8 cellular contexts compared by ENCODE assay signal in the genomic region with DNA sequence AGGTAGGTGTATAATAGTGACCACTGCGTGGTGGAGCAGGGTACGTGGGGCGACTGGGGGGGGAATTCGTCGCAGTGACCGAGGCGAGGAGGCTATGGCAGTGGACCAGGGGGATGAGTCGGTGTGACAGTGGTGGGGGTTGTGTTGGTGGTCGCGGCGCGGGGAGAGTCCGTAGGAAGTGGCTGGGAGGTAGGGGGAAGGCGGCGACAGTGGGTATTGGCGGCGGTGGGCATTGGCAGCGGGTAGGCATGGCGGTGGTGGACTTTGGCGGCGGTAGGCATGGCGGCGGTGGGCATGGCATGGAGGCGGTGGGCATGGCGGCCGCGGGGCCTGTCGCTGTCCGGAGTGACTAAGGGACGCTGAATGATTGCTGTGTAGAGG. TPM values are rescaled to one million over a fixed set of nuclear protein-coding genes. Genes with fewer than 3 reads are reported as not detected.
DNase-seq lines count a peak whose midpoint lies in the region; ATAC-seq, FAIRE-seq and TF ChIP-seq lines count a peak whose summit lies in the region.

No MANE protein-coding gene starts in this region.

- no peaks in the 10 kb centered on the region for H3K27me3 ChIP-seq in CD4-positive, CD25-positive, alpha-beta regulatory T cell (ENCODE audit: control insufficient read depth, insufficient read depth, low read length)
- H3K27me3 ChIP-seq in SK-N-SH (ENCODE audit: insufficient read depth) (no peaks in the 10 kb centered on the region), GM12878 (replicated peaks in 1 of 2; ENCODE audit: control insufficient read depth in 2 of 2, insufficient read depth in 2 of 2, low read length in 1 of 2) (no peaks in the 10 kb centered on the region)

- H3F3A ChIP-seq in SK-N-SH (replicated peaks; ENCODE audit: insufficient read depth) = peaks cover 4% of the 10 kb centered on the region

- peak in 1 of 3 donors; percentile 1 for DNase-seq in CD4-positive, CD25-positive, alpha-beta regulatory T cell
- DNase-seq in SK-N-SH (peak; percentile 32), GM12878 (ENCODE audit: low read depth, low spot score) (no peak), left colon (peak in 1 of 2 donors; percentile 36), NCI-H446 (lab: John Stamatoyannopoulos, UW) (no peak), A172 (ENCODE audit: low spot score) (no peak)
- no peak for DNase-seq in stimulated activated naive B cell treated with anti-CD40 and anti-IgM and Interleukin-4, amounts not matched to agents 10 μg/mL and 1 μg/mL and 100 μg/mL, for 72 hours

- FAIRE-seq in GM12878 (lab: Jason Lieb, UNC) = no peak

- RAD21 ChIA-PET in GM12878 (lab: Charles Lee; ENCODE audit: unreplicated experiment) = no interaction called here

- H3K4me1 ChIP-seq in CD4-positive, CD25-positive, alpha-beta regulatory T cell (ENCODE audit: control insufficient read depth, insufficient read depth, low read length, poor library complexity, severe bottlenecking) = peaks cover 5% of the 10 kb centered on the region
- H3K4me1 ChIP-seq in SK-N-SH (ENCODE audit: control insufficient read depth in 1 of 2, insufficient read depth in 2 of 2, low read depth in 1 of 2, low read length in 1 of 2) (peaks cover 0 to 3% of the 10 kb centered on the region in 2 experiments; a peak in 2 of 4 replicates), GM12878 (ENCODE audit: control insufficient read depth, insufficient read depth, low read length) (no peaks in the 10 kb centered on the region)

- TF ChIP-seq CTCF in SK-N-SH (IDR thresholded peaks at IDR 0.05) (no peak), GM12878 (IDR thresholded peaks at IDR 0.05 in 2 of 3, conservative IDR thresholded peaks at IDR 0.05 in 1 of 3; ENCODE audit: control insufficient read depth in 2 of 3, extremely low read depth in 1 of 3, insufficient read depth in 1 of 3, low read depth in 3 of 3, low read length in 3 of 3) (no peak)

- peak overlapping the region; percentile 81 for H3K27ac ChIP-seq in CD4-positive, CD25-positive, alpha-beta regulatory T cell (ENCODE audit: insufficient read depth, low read length, poor library complexity, severe bottlenecking)
- H3K27ac ChIP-seq in SK-N-SH (ENCODE audit: low read depth in 2 of 2, low read length in 1 of 2) (peak overlapping the region; percentile 78 to 96), GM12878 (ENCODE audit: control insufficient read depth, insufficient read depth) (peak overlapping the region; percentile 72)

- TF ChIP-seq EP300 in SK-N-SH (IDR thresholded peaks at IDR 0.05; ENCODE audit: borderline replicate concordance in 1 of 2, low read depth in 1 of 2, low read length in 1 of 2) (no peak), GM12878 (IDR thresholded peaks at IDR 0.05; ENCODE audit: borderline replicate concordance in 1 of 2, control insufficient read depth in 1 of 2, low read depth in 2 of 2, low read length in 2 of 2) (no peak)

- no peaks in the 10 kb centered on the region for H3K9me2 ChIP-seq in SK-N-SH

- TF ChIP-seq RAD21 in SK-N-SH (IDR thresholded peaks at IDR 0.05; ENCODE audit: low read length) = no peak
- TF ChIP-seq RAD21 in GM12878 (IDR thresholded peaks at IDR 0.05; ENCODE audit: insufficient read depth, low read depth, low read length) = no peak

- POLR2A ChIA-PET in SK-N-SH (lab: Yijun Ruan, JAX) = interaction anchor here (0.6 kb wide), 1 partner anchor 12 kb away, joined by 8 read pairs; no protein-coding TSS in a partner anchor
- POLR2A ChIA-PET in GM12878 (lab: Charles Lee) = interaction anchor here (1.0 kb wide), 1 partner anchor 461 kb away, joined by 5 read pairs; no protein-coding TSS in a partner anchor

- SMC1A ChIA-PET in GM12878 (lab: Charles Lee; ENCODE audit: uncharacterized antibody, unreplicated experiment) = no interaction called here

- peak in 1 of 2 donors; percentile 2 for ATAC-seq in CD4-positive, CD25-positive, alpha-beta regulatory T cell (ENCODE audit: low read depth in 2 of 2)
- peak; percentile 17 for ATAC-seq in GM12878
- ATAC-seq in left colon = peak; percentile 35
- peak in 1 of 2 donors; percentile 4 for ATAC-seq in stimulated activated naive B cell treated with anti-CD40 and anti-IgM and Interleukin-4, amounts not matched to agents 10 μg/mL and 1 μg/mL and 100 μg/mL, for 72 hours (replicated peaks)
- ATAC-seq in HG02938 (IDR thresholded peaks at IDR 0.05; ENCODE audit: unreplicated experiment) = no peak

- H3K36me3 Mint-ChIP-seq in CD4-positive, CD25-positive, alpha-beta regulatory T cell = peaks cover 10% of the 10 kb centered on the region
- peaks cover 2 to 3% of the 10 kb centered on the region in 2 donors for H3K36me3 Mint-ChIP-seq in stimulated activated naive B cell treated with anti-CD40 and anti-IgM and Interleukin-4, amounts not matched to agents 10 μg/mL and 1 μg/mL and 100 μg/mL, for 72 hours

- peaks cover 54% of the 10 kb centered on the region for H3K79me2 ChIP-seq in SK-N-SH (ENCODE audit: insufficient read depth)
- H3K79me2 ChIP-seq in GM12878 (ENCODE audit: control insufficient read depth, insufficient read depth, low read length) = peaks cover 22% of the 10 kb centered on the region

- H3K27ac Mint-ChIP-seq in CD4-positive, CD25-positive, alpha-beta regulatory T cell = peak overlapping the region; percentile 97 to 98 (median 98)
- H3K27ac Mint-ChIP-seq in stimulated activated naive B cell treated with anti-CD40 and anti-IgM and Interleukin-4, amounts not matched to agents 10 μg/mL and 1 μg/mL and 100 μg/mL, for 72 hours = peak overlapping the region; percentile 98

- H4K20me1 ChIP-seq in SK-N-SH (ENCODE audit: insufficient read depth) (peaks cover 11% of the 10 kb centered on the region; the same call in 1 of the 2 replicates), GM12878 (ENCODE audit: control insufficient read depth, insufficient read depth) (no peaks in the 10 kb centered on the region)

- 65% methylated on average over 23 of the region's 30 CpGs for WGBS in SK-N-SH (ENCODE audit: low lambda C conversion rate)
- WGBS in GM12878 (ENCODE audit: insufficient coverage, insufficient replicate concordance, low lambda C conversion rate, missing lambda C conversion rate) = 45% methylated on average over 26 of the region's 30 CpGs

- in situ Hi-C loops in GM12878 (cut with MboI) = no loop called here

- peak overlapping the region; percentile 93 to 98 (median 96) for H3K4me3 Mint-ChIP-seq in CD4-positive, CD25-positive, alpha-beta regulatory T cell
- H3K4me3 Mint-ChIP-seq in stimulated activated naive B cell treated with anti-CD40 and anti-IgM and Interleukin-4, amounts not matched to agents 10 μg/mL and 1 μg/mL and 100 μg/mL, for 72 hours = peak overlapping the region; percentile 97 to 99

- CTCF ChIA-PET in SK-N-SH (lab: Yijun Ruan, JAX) (no interaction called here), GM12878 (lab: Yijun Ruan, JAX) (no interaction called here)

- H3K9ac ChIP-seq in SK-N-SH (peak overlapping the region; percentile 76), GM12878 (ENCODE audit: control insufficient read depth, insufficient read depth, low read length) (peak overlapping the region; percentile 66)

- BruUV-seq in GM12878 (replicated peaks; lab: Mats Ljungman, UMichigan) = no TSS peak

- no peaks in the 10 kb centered on the region for H3K27me3 Mint-ChIP-seq in CD4-positive, CD25-positive, alpha-beta regulatory T cell
- no peaks in the 10 kb centered on the region for H3K27me3 Mint-ChIP-seq in stimulated activated naive B cell treated with anti-CD40 and anti-IgM and Interleukin-4, amounts not matched to agents 10 μg/mL and 1 μg/mL and 100 μg/mL, for 72 hours

- no peaks in the 10 kb centered on the region for H3K36me3 ChIP-seq in CD4-positive, CD25-positive, alpha-beta regulatory T cell (ENCODE audit: control insufficient read depth, insufficient read depth, low read length)
- H3K36me3 ChIP-seq in SK-N-SH (replicated peaks in 1 of 2; ENCODE audit: control insufficient read depth in 1 of 2, insufficient read depth in 2 of 2, low read length in 1 of 2) = peaks cover 0 to 9% of the 10 kb centered on the region in 2 experiments
- no peaks in the 10 kb centered on the region for H3K36me3 ChIP-seq in GM12878 (ENCODE audit: control insufficient read depth in 2 of 2, insufficient read depth in 2 of 2, low read length in 1 of 2)

- H3K4me1 Mint-ChIP-seq in CD4-positive, CD25-positive, alpha-beta regulatory T cell = peaks cover 5 to 27% (median 11%) of the 10 kb centered on the region in 4 donors
- peaks cover 3 to 6% of the 10 kb centered on the region in 2 donors for H3K4me1 Mint-ChIP-seq in stimulated activated naive B cell treated with anti-CD40 and anti-IgM and Interleukin-4, amounts not matched to agents 10 μg/mL and 1 μg/mL and 100 μg/mL, for 72 hours

- no peak for TF ChIP-seq POLR2A in GM12878 (IDR thresholded peaks at IDR 0.05; ENCODE audit: low read depth, low read length)

- intact Hi-C loops in GM12878 (cut with micrococcal nuclease; ENCODE audit: unreplicated experiment) = no loop called here
- intact Hi-C loops in left colon (cut with DNase I, micrococcal nuclease) = no loop called here

- peak overlapping the region; percentile 97 for H3K4me3 ChIP-seq in CD4-positive, CD25-positive, alpha-beta regulatory T cell (ENCODE audit: low read depth, low read length)
- H3K4me3 ChIP-seq in SK-N-SH (ENCODE audit: low read depth in 2 of 2, low read length in 1 of 2) = peak overlapping the region; percentile 70 to 73
- H3K4me3 ChIP-seq in GM12878 = peak overlapping the region; percentile 76

- H3K9me3 ChIP-seq in CD4-positive, CD25-positive, alpha-beta regulatory T cell (ENCODE audit: control insufficient read depth in 2 of 2, low read length in 2 of 2) = peaks cover 1 to 12% of the 10 kb centered on the region in 2 experiments
- H3K9me3 ChIP-seq in SK-N-SH (no peaks in the 10 kb centered on the region), GM12878 (replicated peaks; ENCODE audit: control insufficient read depth, insufficient read depth, low read length) (peaks cover 2% of the 10 kb centered on the region; the same call in 2 of the 3 replicates)

- H2AFZ ChIP-seq in SK-N-SH (ENCODE audit: low read depth) = peak overlapping the region; percentile 84; the same call in 1 of the 2 replicates
- peak overlapping the region; percentile 75; the same call in 1 of the 2 replicates for H2AFZ ChIP-seq in GM12878 (ENCODE audit: control insufficient read depth, low read depth, low read length)

- H3K9me3 Mint-ChIP-seq in CD4-positive, CD25-positive, alpha-beta regulatory T cell = peaks cover 0 to 17% (median 4%) of the 10 kb centered on the region in 7 donors
- H3K9me3 Mint-ChIP-seq in stimulated activated naive B cell treated with anti-CD40 and anti-IgM and Interleukin-4, amounts not matched to agents 10 μg/mL and 1 μg/mL and 100 μg/mL, for 72 hours = peaks cover 2 to 5% of the 10 kb centered on the region in 2 donors

- H3K4me2 ChIP-seq in SK-N-SH (peak overlapping the region; percentile 68), GM12878 (ENCODE audit: control insufficient read depth, insufficient read depth) (no peak overlapping the region; the same call in 1 of the 2 replicates)

RNA-seq across cellular contexts. Expression of a gene that starts 0.8 kb away (rescaled TPM):
- 92.9 TPM for total RNA-seq in CD4-positive, CD25-positive, alpha-beta regulatory T cell
- polyA plus RNA-seq in CD4-positive, CD25-positive, alpha-beta regulatory T cell = 100 to 1,000 TPM; 356 to 388 (median 371) TPM
- polyA plus RNA-seq in SK-N-SH (2012; rRNA removed) (142 and 147 TPM in 2 replicates), GM12878 (2011; rRNA removed) (103 and 117 TPM in 2 replicates), GM12878 (2014; fragmentation: Illumina TruSeq; extraction: Trizol) (31.2 and 38.2 TPM in 2 replicates), GM12878 (2014; fragmentation: Nextera tagmentation; extraction: Ambion mirVana) (10 to 100 TPM in 1 of 2 experiments, 1 to 10 TPM in 1; 9.1 to 24.8 TPM), GM12878 (2014; rRNA removed) (50.0 and 54.4 TPM in 2 replicates), GM12878 (2016; fragmentation: Nextera tagmentation; extraction: Ambion mirVana) (10 to 100 TPM; 62.5 to 64.0 TPM)
- 165 and 179 TPM in 2 replicates for polyA plus RNA-seq in SK-N-SH (2012; cell fraction: cytosol; rRNA removed)
- polyA plus RNA-seq in SK-N-SH (2012; cell fraction: nucleus; rRNA removed) = 131 and 136 TPM in 2 replicates
- total RNA-seq in GM12878 (2013; cell fraction: nucleolus; rRNA removed) = 77.9 and 83.9 TPM in 2 replicates
- total RNA-seq in GM12878 (2014; rRNA removed) (47.9 and 50.0 TPM in 2 replicates), GM12878 (2014; rRNA removed; fragmentation: Illumina TruSeq; extraction: Trizol) (39.1 and 43.1 TPM in 2 replicates), GM12878 (2021) (35.0 and 38.9 TPM in 2 replicates), left colon (10 to 100 TPM; 20.4 to 29.3 TPM)
- polyA plus RNA-seq in GM12878 (2011; ENCODE audit: low read depth) = 40.2 TPM
- 127 and 134 TPM in 2 replicates for polyA plus RNA-seq in GM12878 (2011; cell fraction: cytosol; rRNA removed)
- 83.5 and 84.8 TPM in 2 replicates for polyA plus RNA-seq in GM12878 (2011; cell fraction: nucleus; rRNA removed)
- 47.8 and 63.6 TPM in 2 replicates for polyA plus RNA-seq in GM12878 (2012)
- 87.2 and 90.3 TPM in 2 replicates for polyA minus RNA-seq in GM12878 (2011; rRNA and poly(A)+ RNA removed)
- polyA minus RNA-seq in GM12878 (2011; cell fraction: cytosol; rRNA and poly(A)+ RNA removed) = 26.5 and 27.9 TPM in 2 replicates
- polyA minus RNA-seq in GM12878 (2011; cell fraction: nucleus; rRNA and poly(A)+ RNA removed) = 28.2 and 52.9 TPM in 2 replicates
- 61.3 and 73.6 TPM in 2 replicates for total RNA-seq in A172 (2014; rRNA removed; shearing (Covaris generic))

RNA-seq across cellular contexts. Expression of a gene that starts 0.8 kb away (rescaled TPM):
- total RNA-seq in CD4-positive, CD25-positive, alpha-beta regulatory T cell = 28.4 TPM
- polyA plus RNA-seq in CD4-positive, CD25-positive, alpha-beta regulatory T cell = 10 to 100 TPM; 19.6 to 38.1 (median 33.1) TPM
- polyA plus RNA-seq in SK-N-SH (2012; rRNA removed) (16.0 and 17.8 TPM in 2 replicates), GM12878 (2011; rRNA removed) (14.7 and 15.2 TPM in 2 replicates), GM12878 (2014; fragmentation: Illumina TruSeq; extraction: Trizol) (2.6 and 6.2 TPM in 2 replicates), GM12878 (2014; fragmentation: Nextera tagmentation; extraction: Ambion mirVana) (10 to 100 TPM; 19.3 to 25.4 TPM), GM12878 (2014; rRNA removed) (3.3 and 5.2 TPM in 2 replicates), GM12878 (2016; fragmentation: Nextera tagmentation; extraction: Ambion mirVana) (1 to 10 TPM; 8.7 to 9.0 TPM)
- polyA plus RNA-seq in SK-N-SH (2012; cell fraction: cytosol; rRNA removed) = 16.3 and 29.0 TPM in 2 replicates
- polyA plus RNA-seq in SK-N-SH (2012; cell fraction: nucleus; rRNA removed) = 2.1 and 15.0 TPM in 2 replicates
- 64.5 and 71.3 TPM in 2 replicates for total RNA-seq in GM12878 (2013; cell fraction: nucleolus; rRNA removed)
- total RNA-seq in GM12878 (2014; rRNA removed) (4.8 and 9.2 TPM in 2 replicates), GM12878 (2014; rRNA removed; fragmentation: Illumina TruSeq; extraction: Trizol) (6.1 and 8.1 TPM in 2 replicates), GM12878 (2021) (12.0 and 19.2 TPM in 2 replicates), left colon (1 to 10 TPM in 1 of 2 donors, under 1 TPM in 1; 0.82 to 3.7 TPM)
- polyA plus RNA-seq in GM12878 (2011; ENCODE audit: low read depth) = 27.0 TPM
- polyA plus RNA-seq in GM12878 (2011; cell fraction: cytosol; rRNA removed) = 2.0 and 3.3 TPM in 2 replicates
- 6.5 and 8.7 TPM in 2 replicates for polyA plus RNA-seq in GM12878 (2011; cell fraction: nucleus; rRNA removed)
- polyA plus RNA-seq in GM12878 (2012) = 24.0 and 78.4 TPM in 2 replicates
- 8.7 and 13.7 TPM in 2 replicates for polyA minus RNA-seq in GM12878 (2011; rRNA and poly(A)+ RNA removed)
- polyA minus RNA-seq in GM12878 (2011; cell fraction: cytosol; rRNA and poly(A)+ RNA removed) = 2.5 and 6.8 TPM in 2 replicates
- polyA minus RNA-seq in GM12878 (2011; cell fraction: nucleus; rRNA and poly(A)+ RNA removed) = 7.0 and 16.6 TPM in 2 replicates
- total RNA-seq in A172 (2014; rRNA removed; shearing (Covaris generic)) = 0.84 TPM in 1 of 2 replicates, not detected in the other
